8 cellular contexts compared by ENCODE assay signal in genomic region chr12:20369164-20370000, GRCh38. TPM values are rescaled to one million over a fixed set of nuclear protein-coding genes. Genes with fewer than 3 reads are reported as not detected.
A peak's percentile ranks its signal among the peaks of the same experiment; 100 is the strongest.
DNase-seq lines count a peak whose midpoint lies in the region; ATAC-seq and TF ChIP-seq lines count a peak whose summit lies in the region.

No MANE protein-coding gene starts in this region.

- H3K4me3 ChIP-seq in endodermal cell (ENCODE audit: low read length), result peak overlapping the region; percentile 91
- peak overlapping the region; percentile 62 for H3K4me3 ChIP-seq in lower lobe of right lung

- H3K4me1 ChIP-seq in endodermal cell (ENCODE audit: control insufficient read depth, insufficient read depth, low read length) (no peaks in the 10 kb centered on the region), lower lobe of right lung (peaks cover 10% of the 10 kb centered on the region)

- peak overlapping the region; percentile 69 for H3K4me3 Mint-ChIP-seq in endodermal cell

- peaks cover 55% of the 10 kb centered on the region for H3K27me3 Mint-ChIP-seq in endodermal cell (ENCODE audit: insufficient read depth)

- intact Hi-C loops in lower lobe of right lung (cut with DNase I), result no loop called here

- H3K9me3 ChIP-seq in endodermal cell (ENCODE audit: control insufficient read depth, low read length) (no peaks in the 10 kb centered on the region), lower lobe of right lung (no peaks in the 10 kb centered on the region)

- H3K36me3 ChIP-seq in endodermal cell (ENCODE audit: control insufficient read depth, insufficient read depth, low read length) (no peaks in the 10 kb centered on the region), lower lobe of right lung (no peaks in the 10 kb centered on the region)

- TF ChIP-seq CTCF in endodermal cell (conservative IDR thresholded peaks at IDR 0.05) (peak; percentile 70), lower lobe of right lung (IDR thresholded peaks at IDR 0.05) (no peak)

- H3K27ac Mint-ChIP-seq in endodermal cell, result peak overlapping the region; percentile 0

- ATAC-seq in SK-N-SH treated with all-trans-retinoic acid at 6 μM for 48 hours (peak; percentile 77), lower lobe of right lung (peak; percentile 76 to 77), GM21447 (IDR thresholded peaks at IDR 0.05; ENCODE audit: unreplicated experiment) (no peak)

- H3K36me3 Mint-ChIP-seq in endodermal cell (ENCODE audit: low read depth), result no peaks in the 10 kb centered on the region

- DNase-seq in SIG-M5 treated with dmso at 0.1 percent for 504 hours (lab: John Stamatoyannopoulos, UW; ENCODE audit: unreplicated experiment) (peak; percentile 41), SIG-M5 (lab: John Stamatoyannopoulos, UW) (no peak), endodermal cell (peak; percentile 93), lower lobe of right lung (peak; percentile 59), stromal cell of bone marrow (ENCODE audit: low read depth) (peak; percentile 47), DMS79 treated with DMSO at 0.1 percent for 48 hours (lab: John Stamatoyannopoulos, UW) (no peak)

- H3K9ac ChIP-seq in endodermal cell (ENCODE audit: extremely low read depth, low read length, poor library complexity, severe bottlenecking), result no peak overlapping the region

- peak overlapping the region; percentile 39 for H3K27ac ChIP-seq in endodermal cell (ENCODE audit: low read depth, low read length)
- H3K27ac ChIP-seq in lower lobe of right lung, result peak overlapping the region; percentile 74

- 0% methylated on average over 31 to 78 of the region's 78 CpGs for WGBS in endodermal cell (ENCODE audit: insufficient coverage in 1 of 2, insufficient read length in 1 of 2), 2 experiments

- H3K27me3 ChIP-seq in endodermal cell (ENCODE audit: control insufficient read depth, insufficient read depth, low read length, poor library complexity, severe bottlenecking), result peaks cover 55% of the 10 kb centered on the region
- peaks cover 24% of the 10 kb centered on the region for H3K27me3 ChIP-seq in lower lobe of right lung (ENCODE audit: low read depth)

- no peaks in the 10 kb centered on the region for H3K9me3 Mint-ChIP-seq in endodermal cell

- H3K4me1 Mint-ChIP-seq in endodermal cell, result peaks cover 7% of the 10 kb centered on the region

TF ChIP-seq in SK-N-SH treated with all-trans-retinoic acid at 6 μM for 48 hours, 23 proteins besides CTCF, POLR2A, EP300 and RAD21:
- TF ChIP-seq TCF4 (CRISPR knock-in tag; IDR thresholded peaks at IDR 0.05; ENCODE audit: borderline replicate concordance) (no peak), ZFP3 (CRISPR knock-in tag; IDR thresholded peaks at IDR 0.05) (no peak), PATZ1 (CRISPR knock-in tag; IDR thresholded peaks at IDR 0.05; ENCODE audit: borderline replicate concordance) (no peak), ZNF8 (CRISPR knock-in tag; IDR thresholded peaks at IDR 0.05) (no peak), ARNTL (CRISPR knock-in tag; IDR thresholded peaks at IDR 0.05; ENCODE audit: borderline replicate concordance, low read depth) (no peak), TSHZ2 (CRISPR knock-in tag; IDR thresholded peaks at IDR 0.05) (no peak), CREB5 (CRISPR knock-in tag; IDR thresholded peaks at IDR 0.05; ENCODE audit: low read depth) (no peak), PPARA (CRISPR knock-in tag; IDR thresholded peaks at IDR 0.05; ENCODE audit: borderline replicate concordance) (no peak), BACH2 (CRISPR knock-in tag; IDR thresholded peaks at IDR 0.05; ENCODE audit: borderline replicate concordance) (no peak), POU6F1 (CRISPR knock-in tag; IDR thresholded peaks at IDR 0.05; ENCODE audit: borderline replicate concordance, low read depth) (no peak)

RNA-seq across cellular contexts. Expression of gene PDE3A, which starts 1.0 kb away (rescaled TPM):
- 1 to 10 TPM in 1 of 2 donors, under 1 TPM in 1; 0.62 to 1.8 TPM for total RNA-seq in endodermal cell
- polyA plus RNA-seq in endodermal cell (2013, experiment 1 of 2), result 4.1 TPM
- 3.7 TPM for polyA plus RNA-seq in endodermal cell (2013, experiment 2 of 2)
- 5.5 TPM for total RNA-seq in lower lobe of right lung

Comparison
In these comparisons a context has a peak if more than half of its experiments do, and no peak if none do; other contexts are left out.
1. DNase-seq: peak in SIG-M5 treated with dmso at 0.1 percent for 504 hours (single experiment), endodermal cell (single experiment), lower lobe of right lung (single experiment) and stromal cell of bone marrow (single experiment); none in SIG-M5 (single experiment) and DMS79 treated with DMSO at 0.1 percent for 48 hours (single experiment).